10 cellular contexts compared by ENCODE assay signal in the genomic region with DNA sequence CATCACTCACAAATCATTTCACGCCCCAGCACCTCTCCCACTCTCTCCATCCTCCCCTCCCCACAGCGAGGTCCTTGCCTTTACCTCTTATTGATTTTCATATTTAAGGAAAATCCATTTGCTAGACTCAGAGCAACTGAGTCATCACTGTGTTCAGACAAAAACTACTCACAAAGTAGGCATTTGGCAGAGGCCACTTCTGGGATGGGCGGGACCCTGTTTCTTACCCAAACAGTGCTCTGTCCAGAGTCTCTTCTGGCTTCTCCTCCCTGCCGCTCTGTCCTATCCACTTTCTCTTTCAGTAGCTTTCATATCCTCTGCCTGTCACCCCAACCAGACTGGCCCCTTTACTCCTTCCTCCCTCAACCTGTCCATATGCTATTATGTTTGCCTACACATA. TPM values are rescaled to one million over a fixed set of nuclear protein-coding genes. Genes with fewer than 3 reads are reported as not detected.
A peak's percentile ranks its signal among the peaks of the same experiment; 100 is the strongest.
DNase-seq lines count a peak whose midpoint lies in the region; ATAC-seq and TF ChIP-seq lines count a peak whose summit lies in the region.
"Had no signal": no experiment of that assay in that cellular context is flagged by ENCODE, and none has a peak within 500 bp of the region (broad histone marks: within the 10 kb centered on the region; RNA-seq: fewer than 3 reads in every experiment).

No MANE protein-coding gene starts in this region.

- H3K4me1 ChIP-seq in gastroesophageal sphincter (peaks cover 0 to 80% (median 34%) of the 10 kb centered on the region in 3 donors), skeletal muscle satellite cell (ENCODE audit: control insufficient read depth, insufficient read depth, low read length) (peaks cover 60% of the 10 kb centered on the region)

- H3K9me3 ChIP-seq in gastroesophageal sphincter (no peaks in the 10 kb centered on the region), skeletal muscle satellite cell (replicated peaks; ENCODE audit: low read length) (no peaks in the 10 kb centered on the region)

- no peak for TF ChIP-seq EP300 in gastroesophageal sphincter (IDR thresholded peaks at IDR 0.05)

- no peak for TF ChIP-seq CTCF in gastroesophageal sphincter (IDR thresholded peaks at IDR 0.05)

- H3K27me3 ChIP-seq in gastroesophageal sphincter (peaks cover 3% of the 10 kb centered on the region), skeletal muscle satellite cell (ENCODE audit: control insufficient read depth, insufficient read depth, low read length) (no peaks in the 10 kb centered on the region)

- TF ChIP-seq POLR2A in gastroesophageal sphincter (IDR thresholded peaks at IDR 0.05) = no peak

- 49 to 63% methylated on average over 3 to 4 of the region's 4 CpGs for WGBS in gastroesophageal sphincter (ENCODE audit: low coverage in 1 of 2), 2 donors

- DNase-seq in ELR (ENCODE audit: low read depth) (peak; percentile 93), T1000 (lab: John Stamatoyannopoulos, UW) (peak; percentile 51), SW 1271 (lab: John Stamatoyannopoulos, UW) (no peak), COLO829 (ENCODE audit: low spot score) (no peak)
- no peak for DNase-seq in effector CD4-positive, alpha-beta T cell
- DNase-seq: activated B cell treated with CpG ODN at 0.5 μM for 24 hours; stimulated activated CD4-positive, alpha-beta T cell treated with anti-CD3 and anti-CD28 coated beads, Interleukin-4, amount 100 ng/mL, for 1 hour had no signal

- peak overlapping the region; percentile 7 to 89 (median 85) for H3K27ac ChIP-seq in gastroesophageal sphincter

- H3K36me3 ChIP-seq in gastroesophageal sphincter = no peaks in the 10 kb centered on the region
- H3K36me3 ChIP-seq in skeletal muscle satellite cell (ENCODE audit: insufficient read depth, low read length) = no peaks in the 10 kb centered on the region

- H3K4me3 ChIP-seq in gastroesophageal sphincter (no peak overlapping the region), skeletal muscle satellite cell (ENCODE audit: low read length) (peak overlapping the region; percentile 58)

- ATAC-seq in gastroesophageal sphincter (peak; percentile 59), HG02938 (IDR thresholded peaks at IDR 0.05; ENCODE audit: unreplicated experiment) (no peak)

- peak overlapping the region; percentile 79 for H3K4me2 ChIP-seq in skeletal muscle satellite cell (ENCODE audit: low read length)

- H3K9ac ChIP-seq in skeletal muscle satellite cell (ENCODE audit: low read depth, low read length) = peak overlapping the region; percentile 51

RNA-seq across cellular contexts. Expression of gene NAV1, which starts 2.4 kb away (rescaled TPM):
- 10 to 100 TPM; 11.4 to 35.8 (median 18.0) TPM for total RNA-seq in gastroesophageal sphincter
- total RNA-seq in skeletal muscle satellite cell (2012; rRNA removed) = 43.9 and 60.7 TPM in 2 replicates

RNA-seq across cellular contexts. Expression of gene CSRP1, which starts 29.6 kb away (rescaled TPM):
- total RNA-seq in gastroesophageal sphincter = 1,000 to 10,000 TPM; 4,484 to 9,179 (median 5,319) TPM
- 169 and 175 TPM in 2 replicates for total RNA-seq in skeletal muscle satellite cell (2012; rRNA removed)

Comparison
In these comparisons a context has a peak if more than half of its experiments do, and no peak if none do; other contexts are left out.
1. DNase-seq: peak in ELR (single experiment) and T1000 (single experiment); none in SW 1271 (0 of 2), effector CD4-positive, alpha-beta T cell (single experiment) and COLO829 (single experiment).